ENCODE assay signal across 18 cellular contexts in the genomic region with DNA sequence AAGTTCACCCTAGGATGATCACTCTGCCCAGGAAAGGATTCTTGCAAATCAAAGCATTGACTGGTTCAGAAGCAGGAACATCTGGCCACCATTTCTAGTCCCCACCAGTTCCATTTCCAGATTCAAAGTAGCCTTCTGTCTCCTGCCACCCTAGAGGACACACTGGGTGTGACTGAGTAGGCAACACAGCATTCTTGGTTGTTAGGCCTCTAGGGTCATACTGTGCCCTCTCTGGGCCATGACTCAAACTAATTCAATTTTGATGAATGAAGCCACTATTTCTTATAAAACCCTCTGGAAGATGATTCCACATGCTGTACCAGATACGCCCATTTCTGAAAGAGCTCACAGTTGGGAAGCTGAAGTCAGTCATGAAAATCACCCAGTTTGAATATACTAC.
DNase-seq lines count a peak whose midpoint lies in the region; ATAC-seq, FAIRE-seq and TF ChIP-seq lines count a peak whose summit lies in the region.
"Had no signal": no experiment of that assay in that cellular context is flagged by ENCODE, and none has a peak within 500 bp of the region (broad histone marks: within the 10 kb centered on the region; RNA-seq: fewer than 3 reads in every experiment).

No MANE protein-coding gene starts in this region.

- H3K27me3 Mint-ChIP-seq in endothelial cell (ENCODE audit: unreplicated experiment), result no peaks in the 10 kb centered on the region
- H3K27me3 Mint-ChIP-seq: B cell; CD4-positive, alpha-beta T cell had no signal

- H3K79me2 ChIP-seq in PC-3 (ENCODE audit: low read length) (no peaks in the 10 kb centered on the region), GM12878 (ENCODE audit: control insufficient read depth, insufficient read depth, low read length) (no peaks in the 10 kb centered on the region)

- no TSS peak for BruUV-seq in PC-3 (replicated peaks; lab: Mats Ljungman, UMichigan)
- BruUV-seq in GM12878 (replicated peaks; lab: Mats Ljungman, UMichigan), result no TSS peak

- DNase-seq in left ventricle myocardium inferior, result no peak
- no peak for DNase-seq in Right ventricle myocardium superior
- peak; percentile 17 for DNase-seq in PC-3
- DNase-seq in GM12878 (ENCODE audit: low read depth, low spot score), result no peak
- peak; percentile 52 for DNase-seq in foreskin melanocyte
- no peak for DNase-seq in stimulated activated naive CD4-positive, alpha-beta T cell (lab: John Stamatoyannopoulos, UW)
- no peak for DNase-seq in endothelial cell (ENCODE audit: low spot score)
- DNase-seq in ecto neural progenitor cell (ENCODE audit: low spot score), result no peak
- DNase-seq: 8988T; ACHN; C1 segment of cervical spinal cord; CD4-positive, alpha-beta T cell; DMS79 treated with DMSO at 0.1 percent for 48 hours; GDM1; GM23248 had no signal

- SMC1A ChIA-PET in GM12878 (lab: Charles Lee; ENCODE audit: uncharacterized antibody, unreplicated experiment), result interaction anchor here (0.7 to 1.3 kb wide), 2 partner anchors 8 to 87 kb away, joined by 3 read pairs; no protein-coding TSS in a partner anchor

- H3K9ac ChIP-seq in PC-3 (ENCODE audit: low read length) (no peak overlapping the region), GM12878 (ENCODE audit: control insufficient read depth, insufficient read depth, low read length) (no peak overlapping the region)
- H3K9ac ChIP-seq: GM23248 had no signal

- H3K27me3 ChIP-seq in left ventricle myocardium inferior (ENCODE audit: low read depth) (no peaks in the 10 kb centered on the region), PC-3 (ENCODE audit: low read length) (no peaks in the 10 kb centered on the region), GM12878 (replicated peaks in 1 of 2; ENCODE audit: control insufficient read depth in 2 of 2, insufficient read depth in 2 of 2, low read length in 1 of 2) (no peaks in the 10 kb centered on the region)

- FAIRE-seq in GM12878 (lab: Jason Lieb, UNC), result no peak
- FAIRE-seq: H54 had no signal

- intact Hi-C loops in left ventricle myocardium inferior (cut with micrococcal nuclease), result no loop called here
- intact Hi-C loops in Right ventricle myocardium superior (cut with DNase I), result no loop called here
- intact Hi-C loops in PC-3 (cut with micrococcal nuclease), result no loop called here
- intact Hi-C loops in GM12878 (cut with micrococcal nuclease; ENCODE audit: unreplicated experiment), result no loop called here

- H3K4me3 ChIP-seq in left ventricle myocardium inferior (no peak overlapping the region), PC-3 (ENCODE audit: low read length) (no peak overlapping the region), GM12878 (no peak overlapping the region)
- H3K4me3 ChIP-seq: GM23248 had no signal

- TF ChIP-seq RAD21 in GM12878 (IDR thresholded peaks at IDR 0.05; ENCODE audit: insufficient read depth, low read depth, low read length), result no peak

- no peaks in the 10 kb centered on the region for H3K9me2 ChIP-seq in PC-3 (replicated peaks; ENCODE audit: low read length)

- 93% methylated on average over 1 of the region's 1 CpG for WGBS in GM12878 (ENCODE audit: insufficient coverage, insufficient replicate concordance, low lambda C conversion rate, missing lambda C conversion rate)

- H3K9me3 ChIP-seq in left ventricle myocardium inferior (replicated peaks), result no peaks in the 10 kb centered on the region
- H3K9me3 ChIP-seq in PC-3 (ENCODE audit: low read length), result no peaks in the 10 kb centered on the region
- no peaks in the 10 kb centered on the region for H3K9me3 ChIP-seq in GM12878 (replicated peaks; ENCODE audit: control insufficient read depth, insufficient read depth, low read length)

- H3K27ac ChIP-seq in left ventricle myocardium inferior (replicated peaks) (peak overlapping the region; percentile 93), PC-3 (ENCODE audit: low read length) (no peak overlapping the region), GM12878 (ENCODE audit: control insufficient read depth, insufficient read depth) (no peak overlapping the region)
- H3K27ac ChIP-seq: GM23248, HL-60 had no signal

- H3K36me3 Mint-ChIP-seq in endothelial cell (ENCODE audit: low read depth, unreplicated experiment), result no peaks in the 10 kb centered on the region

- H3K9me3 Mint-ChIP-seq in endothelial cell (ENCODE audit: unreplicated experiment), result peaks cover 4% of the 10 kb centered on the region
- H3K9me3 Mint-ChIP-seq: CD4-positive, alpha-beta T cell had no signal

- H3K4me2 ChIP-seq in PC-3 (ENCODE audit: low read length) (no peak overlapping the region), GM12878 (ENCODE audit: control insufficient read depth, insufficient read depth) (no peak overlapping the region)

- POLR2A ChIA-PET in PC-3 (lab: Charles Lee; ENCODE audit: unreplicated experiment) (no interaction called here), GM12878 (lab: Charles Lee) (no interaction called here)

- TF ChIP-seq CTCF in left ventricle myocardium inferior (IDR thresholded peaks at IDR 0.05; ENCODE audit: borderline replicate concordance), result no peak
- no peak for TF ChIP-seq CTCF in PC-3 (conservative IDR thresholded peaks at IDR 0.05; ENCODE audit: low read depth, low read length)
- no peak for TF ChIP-seq CTCF in GM12878 (IDR thresholded peaks at IDR 0.05 in 2 of 3, conservative IDR thresholded peaks at IDR 0.05 in 1 of 3; ENCODE audit: control insufficient read depth in 2 of 3, extremely low read depth in 1 of 3, insufficient read depth in 1 of 3, low read depth in 3 of 3, low read length in 3 of 3)
- no peak for TF ChIP-seq CTCF in endothelial cell (IDR thresholded peaks at IDR 0.05; ENCODE audit: unreplicated experiment)

- TF ChIP-seq EP300 in GM12878 (IDR thresholded peaks at IDR 0.05; ENCODE audit: borderline replicate concordance in 1 of 2, control insufficient read depth in 1 of 2, low read depth in 2 of 2, low read length in 2 of 2), result no peak

- TF ChIP-seq POLR2A in GM12878 (IDR thresholded peaks at IDR 0.05; ENCODE audit: low read depth, low read length), result no peak

- H3K4me1 Mint-ChIP-seq in endothelial cell (ENCODE audit: unreplicated experiment), result peaks cover 10% of the 10 kb centered on the region
- H3K4me1 Mint-ChIP-seq: B cell had no signal

- no peak overlapping the region for H3K4me3 Mint-ChIP-seq in endothelial cell (ENCODE audit: unreplicated experiment)
- H3K4me3 Mint-ChIP-seq: B cell; CD4-positive, alpha-beta T cell had no signal

- RAD21 ChIA-PET in GM12878 (lab: Charles Lee; ENCODE audit: unreplicated experiment), result no interaction called here

- in situ Hi-C loops in GM12878 (cut with MboI), result no loop called here

- H4K20me1 ChIP-seq in PC-3 (ENCODE audit: low read length), result no peaks in the 10 kb centered on the region
- no peaks in the 10 kb centered on the region for H4K20me1 ChIP-seq in GM12878 (ENCODE audit: control insufficient read depth, insufficient read depth)

- no peaks in the 10 kb centered on the region for H3K36me3 ChIP-seq in left ventricle myocardium inferior
- 0 out of 2 replicates have a peak, but pooled peaks cover 2% of the 10 kb centered on the region for H3K36me3 ChIP-seq in PC-3 (ENCODE audit: low read depth, low read length)
- H3K36me3 ChIP-seq in GM12878 (ENCODE audit: control insufficient read depth in 2 of 2, insufficient read depth in 2 of 2, low read length in 1 of 2), result no peaks in the 10 kb centered on the region

- CTCF ChIA-PET in PC-3 (lab: Charles Lee) (no interaction called here), GM12878 (lab: Yijun Ruan, JAX) (interaction anchor here (1.1 to 1.7 kb wide), 2 partner anchors 8 to 169 kb away, joined by 3 to 5 read pairs; no protein-coding TSS in a partner anchor)

- no peak for ATAC-seq in Right ventricle myocardium superior (ENCODE audit: poor library complexity)
- 0 out of 2 replicates have a peak, but pooled peaks have one; percentile 22 for ATAC-seq in PC-3
- ATAC-seq in GM12878, result 0 out of 3 replicates have a peak, but pooled peaks have one; percentile 25

- no peaks in the 10 kb centered on the region for H3F3A ChIP-seq in PC-3 (ENCODE audit: low read length, unreplicated experiment)

- no peak overlapping the region for H3K27ac Mint-ChIP-seq in endothelial cell (ENCODE audit: unreplicated experiment)
- H3K27ac Mint-ChIP-seq: B cell; CD4-positive, alpha-beta T cell had no signal

- H3K4me1 ChIP-seq in left ventricle myocardium inferior (peaks cover 67% of the 10 kb centered on the region), PC-3 (ENCODE audit: insufficient read depth, low read length) (no peaks in the 10 kb centered on the region), GM12878 (ENCODE audit: control insufficient read depth, insufficient read depth, low read length) (no peaks in the 10 kb centered on the region)

- no peak overlapping the region for H2AFZ ChIP-seq in PC-3 (ENCODE audit: low read length)
- no peak overlapping the region for H2AFZ ChIP-seq in GM12878 (ENCODE audit: control insufficient read depth, low read depth, low read length)
- H2AFZ ChIP-seq: GM23248 had no signal

TF ChIP-seq in GM12878, 131 proteins besides CTCF, POLR2A, EP300 and RAD21 (continues in another document):
- TF ChIP-seq NBN (IDR thresholded peaks at IDR 0.05) (no peak), ZNF274 (IDR thresholded peaks at IDR 0.05; ENCODE audit: insufficient read depth, insufficient read length) (no peak), YBX1 (IDR thresholded peaks at IDR 0.05) (no peak), BMI1 (IDR thresholded peaks at IDR 0.05; ENCODE audit: borderline replicate concordance) (no peak)
- TF ChIP-seq, protein P1, sequence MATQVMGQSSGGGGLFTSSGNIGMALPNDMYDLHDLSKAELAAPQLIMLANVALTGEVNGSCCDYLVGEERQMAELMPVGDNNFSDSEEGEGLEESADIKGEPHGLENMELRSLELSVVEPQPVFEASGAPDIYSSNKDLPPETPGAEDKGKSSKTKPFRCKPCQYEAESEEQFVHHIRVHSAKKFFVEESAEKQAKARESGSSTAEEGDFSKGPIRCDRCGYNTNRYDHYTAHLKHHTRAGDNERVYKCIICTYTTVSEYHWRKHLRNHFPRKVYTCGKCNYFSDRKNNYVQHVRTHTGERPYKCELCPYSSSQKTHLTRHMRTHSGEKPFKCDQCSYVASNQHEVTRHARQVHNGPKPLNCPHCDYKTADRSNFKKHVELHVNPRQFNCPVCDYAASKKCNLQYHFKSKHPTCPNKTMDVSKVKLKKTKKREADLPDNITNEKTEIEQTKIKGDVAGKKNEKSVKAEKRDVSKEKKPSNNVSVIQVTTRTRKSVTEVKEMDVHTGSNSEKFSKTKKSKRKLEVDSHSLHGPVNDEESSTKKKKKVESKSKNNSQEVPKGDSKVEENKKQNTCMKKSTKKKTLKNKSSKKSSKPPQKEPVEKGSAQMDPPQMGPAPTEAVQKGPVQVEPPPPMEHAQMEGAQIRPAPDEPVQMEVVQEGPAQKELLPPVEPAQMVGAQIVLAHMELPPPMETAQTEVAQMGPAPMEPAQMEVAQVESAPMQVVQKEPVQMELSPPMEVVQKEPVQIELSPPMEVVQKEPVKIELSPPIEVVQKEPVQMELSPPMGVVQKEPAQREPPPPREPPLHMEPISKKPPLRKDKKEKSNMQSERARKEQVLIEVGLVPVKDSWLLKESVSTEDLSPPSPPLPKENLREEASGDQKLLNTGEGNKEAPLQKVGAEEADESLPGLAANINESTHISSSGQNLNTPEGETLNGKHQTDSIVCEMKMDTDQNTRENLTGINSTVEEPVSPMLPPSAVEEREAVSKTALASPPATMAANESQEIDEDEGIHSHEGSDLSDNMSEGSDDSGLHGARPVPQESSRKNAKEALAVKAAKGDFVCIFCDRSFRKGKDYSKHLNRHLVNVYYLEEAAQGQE (IDR thresholded peaks at IDR 0.05; ENCODE audit: low read depth, low read length), result no peak

Comparison
In these comparisons a context has a peak if more than half of its experiments do, and no peak if none do; other contexts are left out.
1. DNase-seq: peak in PC-3 (single experiment) and foreskin melanocyte (single experiment); none in left ventricle myocardium inferior (single experiment), Right ventricle myocardium superior (single experiment), GM12878 (single experiment), stimulated activated naive CD4-positive, alpha-beta T cell (0 of 6), endothelial cell (single experiment) and ecto neural progenitor cell (single experiment).